In the genomic region with DNA sequence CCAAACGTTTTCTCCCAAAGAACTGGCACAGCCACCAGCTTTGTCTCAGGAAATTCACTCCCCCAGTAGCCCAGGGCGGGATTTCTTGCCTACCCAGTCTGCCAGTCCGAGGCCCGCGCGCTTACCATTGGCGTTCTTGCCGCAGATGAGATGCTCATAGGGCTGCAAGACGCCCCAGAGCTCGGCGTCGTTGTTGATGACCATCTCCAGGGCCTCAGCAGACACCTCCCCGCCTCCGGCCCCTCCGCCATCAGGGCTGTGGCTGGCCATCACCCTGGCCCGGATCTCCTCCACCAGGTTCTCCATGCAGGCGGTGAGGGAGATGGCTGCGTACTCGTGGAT, we compare ENCODE assay signal across 8 cellular contexts. TPM values are rescaled to one million over a fixed set of nuclear protein-coding genes. Genes with fewer than 3 reads are reported as not detected.
DNase-seq lines count a peak whose midpoint lies in the region; ATAC-seq and TF ChIP-seq lines count a peak whose summit lies in the region.

No MANE protein-coding gene starts in this region.

- H4K8ac ChIP-seq in trophoblast cell (ENCODE audit: low read depth, low read length), result no peak overlapping the region

- POLR2A ChIA-PET in activated CD4-positive, alpha-beta T cell treated with anti-CD3 and anti-CD28 coated beads for 36 hours (lab: Charles Lee), result interaction anchor here (0.6 to 1.2 kb wide), 2 partner anchors 8 to 95 kb away, joined by 3 read pairs; no protein-coding TSS in a partner anchor
- POLR2A ChIA-PET in WTC11 (lab: Charles Lee), result interaction anchor here (1.6 to 3.5 kb wide), 4 partner anchors 122 to 182 kb away, joined by 7 to 33 read pairs (median 10); no protein-coding TSS in a partner anchor
- POLR2A ChIA-PET in HEK293T (lab: Yijun Ruan, JAX), result interaction anchor here (0.9 to 3.2 kb wide), 4 partner anchors 181 to 251 kb away, joined by 3 to 14 read pairs (median 3); a partner anchor contains a TSS

- no peak overlapping the region for H2BK12ac ChIP-seq in trophoblast cell (ENCODE audit: low read length)

- no peak for TF ChIP-seq CTCF in WTC11 (IDR thresholded peaks at IDR 0.05)
- TF ChIP-seq CTCF in fibroblast of villous mesenchyme (IDR thresholded peaks at IDR 0.05; ENCODE audit: insufficient read depth, low read depth, low read length), result no peak

- H4K91ac ChIP-seq in trophoblast cell (ENCODE audit: low read depth, low read length), result no peak overlapping the region

- ATAC-seq in activated CD4-positive, alpha-beta T cell treated with anti-CD3 and anti-CD28 coated beads for 36 hours, result no peak
- ATAC-seq in WTC11, result peak; percentile 1; the same call in 1 of the 2 replicates
- no peak for ATAC-seq in HG03039 (IDR thresholded peaks at IDR 0.05; ENCODE audit: unreplicated experiment)

- H3K4me1 Mint-ChIP-seq in activated CD4-positive, alpha-beta T cell treated with anti-CD3 and anti-CD28 coated beads for 36 hours, result peaks cover 28% of the 10 kb centered on the region
- peaks cover 23% of the 10 kb centered on the region for H3K4me1 Mint-ChIP-seq in WTC11

- no peak overlapping the region for H4K12ac ChIP-seq in trophoblast cell (ENCODE audit: low read depth, low read length)

- H3K36me3 Mint-ChIP-seq in activated CD4-positive, alpha-beta T cell treated with anti-CD3 and anti-CD28 coated beads for 36 hours (ENCODE audit: low read depth), result peaks cover 2% of the 10 kb centered on the region
- no peaks in the 10 kb centered on the region for H3K36me3 Mint-ChIP-seq in WTC11

- H3K23ac ChIP-seq in trophoblast cell (ENCODE audit: low read length), result no peak overlapping the region

- H3K4me1 ChIP-seq in trophoblast cell (ENCODE audit: control insufficient read depth in 1 of 2, insufficient read depth in 2 of 2, low read length in 2 of 2), result peaks cover 18 to 25% of the 10 kb centered on the region in 2 experiments

- peak overlapping the region; percentile 20 for H3K18ac ChIP-seq in trophoblast cell (ENCODE audit: low read length)

- intact Hi-C loops in activated CD4-positive, alpha-beta T cell treated with anti-CD3 and anti-CD28 coated beads for 36 hours (cut with DNase I, micrococcal nuclease), result loop anchor here (5.0 to 10.0 kb wide), 3 partner anchors 304 to 502 kb away; a partner anchor contains a TSS

- H3K9ac ChIP-seq in trophoblast cell (ENCODE audit: low read length), result peak overlapping the region; percentile 54

- CTCF ChIA-PET in activated CD4-positive, alpha-beta T cell treated with anti-CD3 and anti-CD28 coated beads for 36 hours (lab: Charles Lee), result interaction anchor here (0.9 to 4.2 kb wide), 10 partner anchors 46 to 360 kb away, joined by 3 to 70 read pairs (median 4); no protein-coding TSS in a partner anchor
- CTCF ChIA-PET in WTC11 (lab: Charles Lee) (interaction anchor here (0.5 to 6.0 kb wide), 25 partner anchors 9 to 1465 kb away, joined by 3 to 236 read pairs (median 4); no protein-coding TSS in a partner anchor), HEK293T (lab: Yijun Ruan, JAX) (interaction anchor here (0.9 to 3.9 kb wide), 4 partner anchors 14 to 182 kb away, joined by 3 to 26 read pairs (median 4); no protein-coding TSS in a partner anchor)

- H3K79me2 ChIP-seq in trophoblast cell (ENCODE audit: control insufficient read depth, insufficient read depth, low read length, poor library complexity), result no peaks in the 10 kb centered on the region

- H2AFZ ChIP-seq in trophoblast cell (ENCODE audit: insufficient read depth, low read length, poor library complexity), result peak overlapping the region; percentile 12

- peak overlapping the region; percentile 78 for H3K4me3 Mint-ChIP-seq in activated CD4-positive, alpha-beta T cell treated with anti-CD3 and anti-CD28 coated beads for 36 hours
- H3K4me3 Mint-ChIP-seq in WTC11, result peak overlapping the region; percentile 66

- H3K27me3 ChIP-seq in trophoblast cell (ENCODE audit: insufficient read depth, low read length), result peaks cover 19% of the 10 kb centered on the region

- H3K14ac ChIP-seq in trophoblast cell (ENCODE audit: low read length), result no peak overlapping the region

- peaks cover 4% of the 10 kb centered on the region for H3K9me3 ChIP-seq in trophoblast cell (ENCODE audit: insufficient read depth, low read depth, low read length)

- no peak overlapping the region for H2BK5ac ChIP-seq in trophoblast cell (ENCODE audit: low read depth, low read length, poor library complexity)

- peak overlapping the region; percentile 76 for H3K4me3 ChIP-seq in fibroblast of villous mesenchyme (ENCODE audit: low read depth, low read length)
- H3K4me3 ChIP-seq in trophoblast cell (ENCODE audit: low read depth, low read length), result peak overlapping the region; percentile 77

- peaks cover 38% of the 10 kb centered on the region for H3K27me3 Mint-ChIP-seq in activated CD4-positive, alpha-beta T cell treated with anti-CD3 and anti-CD28 coated beads for 36 hours
- H3K27me3 Mint-ChIP-seq in WTC11 (ENCODE audit: low read depth), result peaks cover 42% of the 10 kb centered on the region

- no peaks in the 10 kb centered on the region for H3K36me3 ChIP-seq in trophoblast cell (ENCODE audit: control insufficient read depth in 1 of 2, insufficient read depth in 2 of 2, low read length in 2 of 2)

- no peak overlapping the region for H3K27ac ChIP-seq in trophoblast cell (ENCODE audit: low read depth, low read length)

- no peaks in the 10 kb centered on the region for H3K9me3 Mint-ChIP-seq in activated CD4-positive, alpha-beta T cell treated with anti-CD3 and anti-CD28 coated beads for 36 hours (ENCODE audit: low read depth)
- H3K9me3 Mint-ChIP-seq in WTC11, result no peaks in the 10 kb centered on the region

- H2BK120ac ChIP-seq in trophoblast cell (ENCODE audit: insufficient read depth, low read length, poor library complexity), result no peak overlapping the region

- no CpG with 5 or more reads among the region's 19 CpGs for WGBS in trophoblast cell (ENCODE audit: extremely low coverage, insufficient coverage, insufficient read length)

- H3K79me1 ChIP-seq in trophoblast cell (ENCODE audit: low read length), result peaks cover 6% of the 10 kb centered on the region

- peak; percentile 27 for DNase-seq in activated CD4-positive, alpha-beta T cell treated with anti-CD3 and anti-CD28 coated beads for 36 hours
- no peak for DNase-seq in activated CD4-positive, alpha-beta T cell treated with anti-CD3 and anti-CD28 coated beads, Interleukin-2, amount 50 U/mL, for 4 hours
- peak; percentile 29 for DNase-seq in WTC11 (ENCODE audit: low spot score)
- peak; percentile 58 for DNase-seq in fibroblast of villous mesenchyme (ENCODE audit: low read depth)
- peak in 1 of 2 donors; percentile 18 for DNase-seq in trophoblast cell
- no peak for DNase-seq in HEK293T (ENCODE audit: extremely low spot score)
- no peak for DNase-seq in NCI-H187 (lab: John Stamatoyannopoulos, UW)

- no peak overlapping the region for H3K27ac Mint-ChIP-seq in activated CD4-positive, alpha-beta T cell treated with anti-CD3 and anti-CD28 coated beads for 36 hours
- H3K27ac Mint-ChIP-seq in WTC11, result no peak overlapping the region

- H2AK5ac ChIP-seq in trophoblast cell (ENCODE audit: low read length), result no peak overlapping the region

- peak overlapping the region; percentile 96 for H3K4me2 ChIP-seq in trophoblast cell (ENCODE audit: low read length)

- H3K4ac ChIP-seq in trophoblast cell (ENCODE audit: low read depth, low read length), result no peak overlapping the region

TF ChIP-seq in WTC11, 78 proteins besides CTCF, POLR2A, EP300 and RAD21 (continues in another document):
- TF ChIP-seq, protein P1, sequence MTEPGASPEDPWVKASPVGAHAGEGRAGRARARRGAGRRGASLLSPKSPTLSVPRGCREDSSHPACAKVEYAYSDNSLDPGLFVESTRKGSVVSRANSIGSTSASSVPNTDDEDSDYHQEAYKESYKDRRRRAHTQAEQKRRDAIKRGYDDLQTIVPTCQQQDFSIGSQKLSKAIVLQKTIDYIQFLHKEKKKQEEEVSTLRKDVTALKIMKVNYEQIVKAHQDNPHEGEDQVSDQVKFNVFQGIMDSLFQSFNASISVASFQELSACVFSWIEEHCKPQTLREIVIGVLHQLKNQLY (CRISPR knock-in tag; IDR thresholded peaks at IDR 0.05), result 0 out of 2 replicates have a peak, but pooled peaks have one; percentile 25
- TF ChIP-seq MXD4 (CRISPR knock-in tag; IDR thresholded peaks at IDR 0.05; ENCODE audit: borderline replicate concordance), result no peak

TF ChIP-seq in HEK293T, 16 proteins besides CTCF, POLR2A, EP300 and RAD21:
- no peak for TF ChIP-seq L3MBTL2 (conservative IDR thresholded peaks at IDR 0.05)
- TF ChIP-seq SUZ12 (IDR thresholded peaks at IDR 0.05), result no peak
- TF ChIP-seq FOXA1 (IDR thresholded peaks at IDR 0.05), result no peak
- TF ChIP-seq LEF1 (IDR thresholded peaks at IDR 0.05; ENCODE audit: borderline replicate concordance), result no peak
- no peak for TF ChIP-seq NFRKB (IDR thresholded peaks at IDR 0.05)
- TF ChIP-seq FOXK2 (IDR thresholded peaks at IDR 0.05), result no peak
- no peak for TF ChIP-seq CTBP1 (IDR thresholded peaks at IDR 0.05; ENCODE audit: borderline replicate concordance)
- no peak for TF ChIP-seq SP1 (IDR thresholded peaks at IDR 0.05)
- TF ChIP-seq HDGF (IDR thresholded peaks at IDR 0.05; ENCODE audit: borderline replicate concordance), result no peak
- no peak for TF ChIP-seq ZNF384 (IDR thresholded peaks at IDR 0.05)
- TF ChIP-seq FOXM1 (IDR thresholded peaks at IDR 0.05; ENCODE audit: borderline replicate concordance), result no peak
- TF ChIP-seq, protein P2, sequence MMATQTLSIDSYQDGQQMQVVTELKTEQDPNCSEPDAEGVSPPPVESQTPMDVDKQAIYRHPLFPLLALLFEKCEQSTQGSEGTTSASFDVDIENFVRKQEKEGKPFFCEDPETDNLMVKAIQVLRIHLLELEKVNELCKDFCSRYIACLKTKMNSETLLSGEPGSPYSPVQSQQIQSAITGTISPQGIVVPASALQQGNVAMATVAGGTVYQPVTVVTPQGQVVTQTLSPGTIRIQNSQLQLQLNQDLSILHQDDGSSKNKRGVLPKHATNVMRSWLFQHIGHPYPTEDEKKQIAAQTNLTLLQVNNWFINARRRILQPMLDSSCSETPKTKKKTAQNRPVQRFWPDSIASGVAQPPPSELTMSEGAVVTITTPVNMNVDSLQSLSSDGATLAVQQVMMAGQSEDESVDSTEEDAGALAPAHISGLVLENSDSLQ (IDR thresholded peaks at IDR 0.05), result no peak
- no peak for TF ChIP-seq ELF4 (IDR thresholded peaks at IDR 0.05)
- TF ChIP-seq ARNT (IDR thresholded peaks at IDR 0.05), result no peak
- TF ChIP-seq BHLHE40 (IDR thresholded peaks at IDR 0.05; ENCODE audit: borderline replicate concordance), result no peak
- TF ChIP-seq TARDBP (IDR thresholded peaks at IDR 0.05), result no peak

RNA-seq across cellular contexts. Expression of a gene that starts 1.3 kb away (rescaled TPM):
- total RNA-seq in activated CD4-positive, alpha-beta T cell treated with anti-CD3 and anti-CD28 coated beads for 36 hours, result 1 to 10 TPM; 1.2 TPM
- total RNA-seq in WTC11 (2021) (7.9 to 12.8 TPM (median 8.4 TPM) in 3 replicates), fibroblast of villous mesenchyme (3.9 and 4.8 TPM in 2 replicates)
- 55.8 and 60.9 TPM in 2 replicates for polyA plus RNA-seq in trophoblast cell (2013)

Comparison
In these comparisons a context has a peak if more than half of its experiments do, and no peak if none do; other contexts are left out.
1. DNase-seq: peak in activated CD4-positive, alpha-beta T cell treated with anti-CD3 and anti-CD28 coated beads for 36 hours (single experiment), WTC11 (single experiment) and fibroblast of villous mesenchyme (single experiment); none in activated CD4-positive, alpha-beta T cell treated with anti-CD3 and anti-CD28 coated beads, Interleukin-2, amount 50 U/mL, for 4 hours (0 of 2), HEK293T (single experiment) and NCI-H187 (0 of 2).